Comparison of ENCODE assay signal across 16 cellular contexts in the genomic region with DNA sequence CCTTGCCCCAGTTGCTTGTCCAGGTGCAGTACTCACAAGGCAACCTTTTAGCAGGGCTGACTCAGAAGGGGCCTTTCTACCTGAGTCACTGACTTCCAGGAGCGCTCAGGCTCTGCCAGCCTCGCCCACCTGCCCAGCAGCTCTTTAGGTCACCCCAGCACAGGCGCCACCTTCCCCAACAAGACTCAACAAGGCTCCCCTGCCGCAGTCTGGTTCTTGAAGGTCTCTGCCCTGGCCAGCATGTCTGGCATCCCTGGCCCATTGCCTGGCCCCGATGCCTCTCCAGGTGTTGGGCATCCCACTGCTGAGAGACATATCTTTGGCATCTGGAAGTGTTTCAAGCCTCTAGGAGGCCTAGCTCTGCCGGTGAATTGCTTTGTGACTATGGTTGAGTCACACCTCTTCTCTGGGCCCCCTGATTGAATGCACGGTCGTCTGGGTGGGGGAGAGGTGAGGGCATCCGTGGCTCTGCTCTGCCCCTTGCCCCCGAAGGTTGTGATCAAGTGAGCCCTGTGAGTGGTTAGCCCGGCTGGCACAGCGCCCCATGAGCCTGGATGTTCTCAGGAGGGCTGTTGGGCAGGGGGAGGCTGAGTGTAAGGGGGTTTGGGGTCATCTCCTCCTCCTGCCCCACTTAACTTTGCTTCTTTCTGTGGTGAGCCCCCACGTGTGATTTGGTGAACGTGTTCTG. TPM values are rescaled to one million over a fixed set of nuclear protein-coding genes. Genes with fewer than 3 reads are reported as not detected.
DNase-seq lines count a peak whose midpoint lies in the region; ATAC-seq and TF ChIP-seq lines count a peak whose summit lies in the region.
"Had no signal": no experiment of that assay in that cellular context is flagged by ENCODE, and none has a peak within 500 bp of the region (broad histone marks: within the 10 kb centered on the region; RNA-seq: fewer than 3 reads in every experiment).

No MANE protein-coding gene starts in this region.

- intact Hi-C loops in IMR-90 (cut with micrococcal nuclease) (no loop called here), breast epithelium (cut with DNase I; ENCODE audit: low total_unique reads) (no loop called here), upper lobe of right lung (cut with DNase I) (no loop called here)

- H3K9me1 ChIP-seq in IMR-90 (ENCODE audit: insufficient read depth, low read length) = peaks cover 46% of the 10 kb centered on the region

- H4K5ac ChIP-seq in IMR-90 (ENCODE audit: low read depth, low read length) = no peak overlapping the region; the same call in 1 of the 2 replicates

- no peak for TF ChIP-seq POLR2A in IMR-90 (IDR thresholded peaks at IDR 0.05; ENCODE audit: low read depth, low read length)
- TF ChIP-seq POLR2A in breast epithelium (IDR thresholded peaks at IDR 0.05) = no peak

- no peak overlapping the region for H3K56ac ChIP-seq in IMR-90 (ENCODE audit: extremely low read depth, insufficient read depth, low read length)

- no peaks in the 10 kb centered on the region for H3K9me3 ChIP-seq in IMR-90 (ENCODE audit: control insufficient read depth, insufficient read depth, low read length)
- H3K9me3 ChIP-seq in breast epithelium = no peaks in the 10 kb centered on the region
- H3K9me3 ChIP-seq in neural progenitor cell (ENCODE audit: low read depth) = no peaks in the 10 kb centered on the region
- H3K9me3 ChIP-seq in upper lobe of right lung = no peaks in the 10 kb centered on the region
- H3K9me3 ChIP-seq: SJSA1 had no signal

- H3K18ac ChIP-seq in IMR-90 (ENCODE audit: low read depth, low read length) = peak overlapping the region; percentile 75

- DNase-seq in AG10803 (ENCODE audit: low read depth) = peak; percentile 30
- DNase-seq in IMR-90 = peak; percentile 62
- DNase-seq in breast epithelium (ENCODE audit: low spot score in 2 of 2) = peak in 1 of 2 donors; percentile 60
- no peak for DNase-seq in neural progenitor cell (ENCODE audit: low spot score)
- DNase-seq in upper lobe of right lung = no peak
- no peak for DNase-seq in CD1c-positive myeloid dendritic cell (ENCODE audit: extremely low spot score)
- no peak for DNase-seq in NCI-H82 (lab: John Stamatoyannopoulos, UW)
- DNase-seq: brain microvascular endothelial cell, hippocampal formation, NCI-H1105, NCI-H748 treated with DMSO at 0.1 percent for 48 hours, nucleus accumbens had no signal

- H3K4ac ChIP-seq in IMR-90 (ENCODE audit: low read depth, low read length) = peak overlapping the region; percentile 93

- peak overlapping the region; percentile 63 for H3K27ac Mint-ChIP-seq in neural progenitor cell

- peak overlapping the region; percentile 64; the same call in 1 of the 2 replicates for H3K23ac ChIP-seq in IMR-90 (ENCODE audit: low read depth, low read length)

- no peak overlapping the region for H3K4me2 ChIP-seq in IMR-90 (ENCODE audit: low read depth, low read length)
- H3K4me2 ChIP-seq in neural progenitor cell = no peak overlapping the region

- WGBS in IMR-90 (ENCODE audit: extremely low coverage in 2 of 2, insufficient read length in 1 of 2), 2 experiments = 78% methylated on average over 7 of the region's 14 CpGs; no CpG with 5 or more reads in 1 of the 2 experiments

- no peak for ATAC-seq in IMR-90 (ENCODE audit: low read depth)
- ATAC-seq in upper lobe of right lung = no peak
- no peak for ATAC-seq in HG03108 (IDR thresholded peaks at IDR 0.05; ENCODE audit: unreplicated experiment)

- dilution Hi-C loops in IMR-90 (cut with HindIII; ENCODE audit: low sequenced_read_pairs, unreplicated experiment) = no loop called here

- BruUV-seq in IMR-90 (replicated peaks; lab: Mats Ljungman, UMichigan) = no TSS peak

- no peak overlapping the region for H3K9ac ChIP-seq in IMR-90 (ENCODE audit: low read depth, low read length)
- H3K9ac ChIP-seq in neural progenitor cell = no peak overlapping the region

- no peak for TF ChIP-seq RAD21 in IMR-90 (IDR thresholded peaks at IDR 0.05; ENCODE audit: low read length)

- H3K4me1 ChIP-seq in IMR-90 (ENCODE audit: control insufficient read depth, insufficient read depth, low read length) (peaks cover 47% of the 10 kb centered on the region), breast epithelium (peaks cover 7 to 27% of the 10 kb centered on the region in 2 donors), neural progenitor cell (peaks cover 17% of the 10 kb centered on the region), upper lobe of right lung (peaks cover 42% of the 10 kb centered on the region)

- in situ Hi-C loops in IMR-90 (cut with MboI; ENCODE audit: low sequenced_read_pairs) = loop anchor here (10.0 kb wide), 1 partner anchor 55 kb away; a partner anchor contains a TSS

- peaks cover 15 to 84% of the 10 kb centered on the region in 2 experiments; a peak in 3 of 4 replicates for H3K79me1 ChIP-seq in IMR-90 (ENCODE audit: low read depth in 1 of 2, low read length in 2 of 2)

- H3K36me3 ChIP-seq in IMR-90 (ENCODE audit: control insufficient read depth, insufficient read depth, low read length) = no peaks in the 10 kb centered on the region
- no peaks in the 10 kb centered on the region for H3K36me3 ChIP-seq in breast epithelium
- no peaks in the 10 kb centered on the region for H3K36me3 ChIP-seq in neural progenitor cell
- no peaks in the 10 kb centered on the region for H3K36me3 ChIP-seq in upper lobe of right lung
- H3K36me3 ChIP-seq: brain microvascular endothelial cell, SJSA1 had no signal

- CTCF ChIA-PET in IMR-90 (lab: Yijun Ruan, JAX) = interaction anchor here (0.9 to 1.0 kb wide), 2 partner anchors 17 to 132 kb away, joined by 4 read pairs; no protein-coding TSS in a partner anchor

- H3F3A ChIP-seq in neural progenitor cell (ENCODE audit: low read depth) = no peaks in the 10 kb centered on the region

- H2BK120ac ChIP-seq in IMR-90 (ENCODE audit: low read depth, low read length) = peak overlapping the region; percentile 83

- H2BK15ac ChIP-seq in IMR-90 (ENCODE audit: low read depth, low read length) = peak overlapping the region; percentile 92; the same call in 2 of the 3 replicates

- H4K8ac ChIP-seq in IMR-90 (ENCODE audit: low read depth in 2 of 2, low read length in 2 of 2) = peak overlapping the region; percentile 20 to 59; a peak in 1 of 4 replicates

- peak overlapping the region; percentile 42 for H2BK5ac ChIP-seq in IMR-90 (ENCODE audit: low read depth, low read length, poor library complexity, severe bottlenecking)

- peak overlapping the region; percentile 79; the same call in 1 of the 2 replicates for H2BK20ac ChIP-seq in IMR-90 (ENCODE audit: low read depth, low read length)

- H4K91ac ChIP-seq in IMR-90 (ENCODE audit: insufficient read depth, low read depth, low read length) = peak overlapping the region; percentile 81

- peak overlapping the region; percentile 98 for H2AK5ac ChIP-seq in IMR-90 (ENCODE audit: low read depth, low read length)

- no peak overlapping the region for H3K4me3 Mint-ChIP-seq in neural progenitor cell
- H3K4me3 Mint-ChIP-seq: CD14-positive monocyte had no signal

- H4K20me1 ChIP-seq in IMR-90 (ENCODE audit: insufficient read depth, low read length) (peaks cover 18% of the 10 kb centered on the region), neural progenitor cell (ENCODE audit: low read depth) (no peaks in the 10 kb centered on the region)

- no peak for TF ChIP-seq CTCF in AG10803 (conservative IDR thresholded peaks at IDR 0.05; ENCODE audit: low read length)
- TF ChIP-seq CTCF in IMR-90 (conservative IDR thresholded peaks at IDR 0.05; ENCODE audit: low read depth, low read length) = no peak
- TF ChIP-seq CTCF in breast epithelium (IDR thresholded peaks at IDR 0.05) = no peak
- TF ChIP-seq CTCF in neural progenitor cell (IDR thresholded peaks at IDR 0.05) = no peak
- no peak for TF ChIP-seq CTCF in upper lobe of right lung (IDR thresholded peaks at IDR 0.05)

- H3K4me3 ChIP-seq in AG10803 (ENCODE audit: low read length) = no peak overlapping the region
- H3K4me3 ChIP-seq in IMR-90 (ENCODE audit: insufficient read depth, low read depth, low read length) = no peak overlapping the region
- H3K4me3 ChIP-seq in breast epithelium = no peak overlapping the region
- no peak overlapping the region for H3K4me3 ChIP-seq in neural progenitor cell
- H3K4me3 ChIP-seq in upper lobe of right lung = no peak overlapping the region
- H3K4me3 ChIP-seq: lung, SJSA1 had no signal

- peaks cover 8% of the 10 kb centered on the region for H3K27me3 Mint-ChIP-seq in neural progenitor cell (ENCODE audit: insufficient read depth, low read depth)

- peaks cover 11% of the 10 kb centered on the region for H3K4me1 Mint-ChIP-seq in neural progenitor cell

- H3K9me3 Mint-ChIP-seq in neural progenitor cell = no peaks in the 10 kb centered on the region

- no peaks in the 10 kb centered on the region for H3K36me3 Mint-ChIP-seq in neural progenitor cell
- H3K36me3 Mint-ChIP-seq: CD14-positive monocyte had no signal

- H3K79me2 ChIP-seq in neural progenitor cell (ENCODE audit: low read depth) = no peaks in the 10 kb centered on the region

- no peak overlapping the region; the same call in 1 of the 2 replicates for H3K27ac ChIP-seq in IMR-90 (ENCODE audit: insufficient read depth, low read length)
- H3K27ac ChIP-seq in breast epithelium = peak overlapping the region; percentile 50 to 56
- no peak overlapping the region for H3K27ac ChIP-seq in neural progenitor cell
- no peak overlapping the region for H3K27ac ChIP-seq in upper lobe of right lung
- H3K27ac ChIP-seq: brain microvascular endothelial cell, SJSA1 had no signal

- POLR2A ChIA-PET in IMR-90 (lab: Charles Lee; ENCODE audit: unreplicated experiment) = no interaction called here

- H3K27me3 ChIP-seq in IMR-90 (ENCODE audit: control insufficient read depth, insufficient read depth, low read length) (no peaks in the 10 kb centered on the region), breast epithelium (no peaks in the 10 kb centered on the region), neural progenitor cell (no peaks in the 10 kb centered on the region), upper lobe of right lung (no peaks in the 10 kb centered on the region)
- H3K27me3 ChIP-seq: brain microvascular endothelial cell, SJSA1 had no signal

- H2AFZ ChIP-seq in IMR-90 (replicated peaks; ENCODE audit: low read length, poor library complexity) (no peak overlapping the region), neural progenitor cell (replicated peaks) (no peak overlapping the region)

- H2AK9ac ChIP-seq in IMR-90 (replicated peaks; ENCODE audit: low read depth, low read length, poor library complexity) = peak overlapping the region; percentile 44

- peak overlapping the region; percentile 60; the same call in 1 of the 2 replicates for H3K14ac ChIP-seq in IMR-90 (replicated peaks; ENCODE audit: low read depth, low read length)

RNA-seq across cellular contexts. Expression of a gene that starts 21.6 kb away (rescaled TPM):
- total RNA-seq in IMR-90 (2012; rRNA removed) (11.9 and 12.7 TPM in 2 replicates), breast epithelium (10 to 100 TPM; 32.8 to 42.7 (median 36.3) TPM), neural progenitor cell (ENCODE audit: low replicate concordance) (10.1 and 20.7 TPM in 2 replicates), upper lobe of right lung (31.0 TPM)
- polyA plus RNA-seq in IMR-90 (2012; rRNA removed) = 12.5 and 14.6 TPM in 2 replicates
- 5.1 and 11.2 TPM in 2 replicates for polyA plus RNA-seq in IMR-90 (2012; cell fraction: cytosol; rRNA removed)
- 27.3 and 29.8 TPM in 2 replicates for polyA plus RNA-seq in IMR-90 (2012; cell fraction: nucleus; rRNA removed; ENCODE audit: low replicate concordance)

RNA-seq across cellular contexts. Expression of a gene that starts 29.3 kb away (rescaled TPM):
- total RNA-seq in IMR-90 (2012; rRNA removed) (42.1 and 84.7 TPM in 2 replicates), breast epithelium (100 to 1,000 TPM; 144 to 194 (median 175) TPM), neural progenitor cell (ENCODE audit: low replicate concordance) (62.1 and 96.1 TPM in 2 replicates), upper lobe of right lung (54.9 TPM)
- polyA plus RNA-seq in IMR-90 (2012; rRNA removed) = 55.6 and 59.3 TPM in 2 replicates
- polyA plus RNA-seq in IMR-90 (2012; cell fraction: cytosol; rRNA removed) = 111 and 209 TPM in 2 replicates
- polyA plus RNA-seq in IMR-90 (2012; cell fraction: nucleus; rRNA removed; ENCODE audit: low replicate concordance) = 38.5 and 123 TPM in 2 replicates

RNA-seq across cellular contexts. Expression of a gene that starts 43.3 kb away (rescaled TPM):
- total RNA-seq in IMR-90 (2012; rRNA removed) (12.4 and 14.7 TPM in 2 replicates), breast epithelium (10 to 100 TPM in 2 of 3 donors, 1 to 10 TPM in 1; 6.3 to 42.9 (median 17.0) TPM), neural progenitor cell (ENCODE audit: low replicate concordance) (0.07 and 0.37 TPM in 2 replicates), upper lobe of right lung (12.6 TPM)
- 28.4 and 35.6 TPM in 2 replicates for polyA plus RNA-seq in IMR-90 (2012; rRNA removed)
- polyA plus RNA-seq in IMR-90 (2012; cell fraction: cytosol; rRNA removed) = 15.6 and 23.3 TPM in 2 replicates
- polyA plus RNA-seq in IMR-90 (2012; cell fraction: nucleus; rRNA removed; ENCODE audit: low replicate concordance) = 24.1 and 69.4 TPM in 2 replicates
- polyA plus RNA-seq: CD14-positive monocyte had no signal

RNA-seq across cellular contexts. Expression of a gene that starts 43.8 kb away (rescaled TPM):
- total RNA-seq in IMR-90 (2012; rRNA removed) = 23.8 and 28.6 TPM in 2 replicates
- 21.8 and 24.1 TPM in 2 replicates for polyA plus RNA-seq in IMR-90 (2012; rRNA removed)
- 12.3 and 20.2 TPM in 2 replicates for polyA plus RNA-seq in IMR-90 (2012; cell fraction: cytosol; rRNA removed)
- 6.1 and 17.3 TPM in 2 replicates for polyA plus RNA-seq in IMR-90 (2012; cell fraction: nucleus; rRNA removed; ENCODE audit: low replicate concordance)
- total RNA-seq in breast epithelium = 10 to 100 TPM; 19.8 to 24.9 (median 23.6) TPM
- total RNA-seq in neural progenitor cell (ENCODE audit: low replicate concordance) = 18.4 and 20.7 TPM in 2 replicates
- total RNA-seq in upper lobe of right lung = 23.5 TPM

Comparison
In these comparisons a context has a peak if more than half of its experiments do, and no peak if none do; other contexts are left out.
1. DNase-seq: peak in AG10803 (single experiment) and IMR-90 (single experiment); none in neural progenitor cell (single experiment), upper lobe of right lung (single experiment), CD1c-positive myeloid dendritic cell (single experiment) and NCI-H82 (single experiment).
2. H3K27ac ChIP-seq: peak in breast epithelium (2 of 2); none in IMR-90 (single experiment), neural progenitor cell (single experiment) and upper lobe of right lung (single experiment).